Comparison of ENCODE assay signal across 1 cellular context in genomic region chr2:238557855-238558435, GRCh38.
TF ChIP-seq lines count a peak whose summit lies in the region.

No MANE protein-coding gene starts in this region.

TF ChIP-seq in HepG2, 621 proteins besides CTCF, POLR2A, EP300 and RAD21 (continued from another document):
- TF ChIP-seq, protein P1, sequence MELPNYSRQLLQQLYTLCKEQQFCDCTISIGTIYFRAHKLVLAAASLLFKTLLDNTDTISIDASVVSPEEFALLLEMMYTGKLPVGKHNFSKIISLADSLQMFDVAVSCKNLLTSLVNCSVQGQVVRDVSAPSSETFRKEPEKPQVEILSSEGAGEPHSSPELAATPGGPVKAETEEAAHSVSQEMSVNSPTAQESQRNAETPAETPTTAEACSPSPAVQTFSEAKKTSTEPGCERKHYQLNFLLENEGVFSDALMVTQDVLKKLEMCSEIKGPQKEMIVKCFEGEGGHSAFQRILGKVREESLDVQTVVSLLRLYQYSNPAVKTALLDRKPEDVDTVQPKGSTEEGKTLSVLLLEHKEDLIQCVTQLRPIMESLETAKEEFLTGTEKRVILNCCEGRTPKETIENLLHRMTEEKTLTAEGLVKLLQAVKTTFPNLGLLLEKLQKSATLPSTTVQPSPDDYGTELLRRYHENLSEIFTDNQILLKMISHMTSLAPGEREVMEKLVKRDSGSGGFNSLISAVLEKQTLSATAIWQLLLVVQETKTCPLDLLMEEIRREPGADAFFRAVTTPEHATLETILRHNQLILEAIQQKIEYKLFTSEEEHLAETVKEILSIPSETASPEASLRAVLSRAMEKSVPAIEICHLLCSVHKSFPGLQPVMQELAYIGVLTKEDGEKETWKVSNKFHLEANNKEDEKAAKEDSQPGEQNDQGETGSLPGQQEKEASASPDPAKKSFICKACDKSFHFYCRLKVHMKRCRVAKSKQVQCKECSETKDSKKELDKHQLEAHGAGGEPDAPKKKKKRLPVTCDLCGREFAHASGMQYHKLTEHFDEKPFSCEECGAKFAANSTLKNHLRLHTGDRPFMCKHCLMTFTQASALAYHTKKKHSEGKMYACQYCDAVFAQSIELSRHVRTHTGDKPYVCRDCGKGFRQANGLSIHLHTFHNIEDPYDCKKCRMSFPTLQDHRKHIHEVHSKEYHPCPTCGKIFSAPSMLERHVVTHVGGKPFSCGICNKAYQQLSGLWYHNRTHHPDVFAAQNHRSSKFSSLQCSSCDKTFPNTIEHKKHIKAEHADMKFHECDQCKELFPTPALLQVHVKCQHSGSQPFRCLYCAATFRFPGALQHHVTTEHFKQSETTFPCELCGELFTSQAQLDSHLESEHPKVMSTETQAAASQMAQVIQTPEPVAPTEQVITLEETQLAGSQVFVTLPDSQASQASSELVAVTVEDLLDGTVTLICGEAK (IDR thresholded peaks at IDR 0.05) = no peak
- TF ChIP-seq, protein P1 (CRISPR knock-in tag; IDR thresholded peaks at IDR 0.05) = no peak
- TF ChIP-seq ZNF337 (CRISPR knock-in tag; IDR thresholded peaks at IDR 0.05; ENCODE audit: borderline replicate concordance, low read depth) (no peak), RFX5 (IDR thresholded peaks at IDR 0.05; ENCODE audit: low read depth, low read length) (no peak)
